ENCODE assay signal across 17 cellular contexts in genomic region chr7:8363407-8364015, GRCh38.
"Had no signal": no experiment of that assay in that cellular context is flagged by ENCODE, and none has a peak within 500 bp of the region (broad histone marks: within the 10 kb centered on the region; RNA-seq: fewer than 3 reads in every experiment).

No MANE protein-coding gene starts in this region.

- H3K79me2 ChIP-seq: hepatocyte had no signal

- H3K27me3 Mint-ChIP-seq: activated naive CD4-positive, alpha-beta T cell treated with anti-CD3 and anti-CD28 coated beads, Interleukin-2, amount 10 ng/mL, durations not matched to agents 7 days and 5 days had no signal

- H3K27me3 ChIP-seq: hepatocyte, left lung, thyroid gland had no signal

- ATAC-seq: activated naive CD8-positive, alpha-beta T cell treated with anti-CD3 and anti-CD28 coated beads, Interleukin-2, amount 50 U/mL, for 24 hours; activated T-cell treated with anti-CD3 and anti-CD28 coated beads, Interleukin-2, amount 50 U/mL, for 4 hours; left lung had no signal

- H3K4me1 Mint-ChIP-seq: activated naive CD4-positive, alpha-beta T cell treated with anti-CD3 and anti-CD28 coated beads, Interleukin-2, amount 10 ng/mL, durations not matched to agents 7 days and 5 days; activated naive CD8-positive, alpha-beta T cell treated with anti-CD3 and anti-CD28 coated beads, Interleukin-2, amount 50 U/mL, for 24 hours; nephron had no signal

- H3K4me1 ChIP-seq: left lung, thyroid gland had no signal

- H3K9me3 Mint-ChIP-seq: activated naive CD4-positive, alpha-beta T cell treated with anti-CD3 and anti-CD28 coated beads, Interleukin-2, amount 10 ng/mL, durations not matched to agents 7 days and 5 days; activated naive CD8-positive, alpha-beta T cell treated with anti-CD3 and anti-CD28 coated beads, Interleukin-2, amount 50 U/mL, for 24 hours; nephron had no signal

- H3K4me3 ChIP-seq: hepatocyte, left lung, thyroid gland had no signal

- H3K9me3 ChIP-seq: thyroid gland had no signal

- H3K27ac Mint-ChIP-seq: activated naive CD4-positive, alpha-beta T cell treated with anti-CD3 and anti-CD28 coated beads, Interleukin-2, amount 10 ng/mL, durations not matched to agents 7 days and 5 days; activated naive CD8-positive, alpha-beta T cell treated with anti-CD3 and anti-CD28 coated beads, Interleukin-2, amount 50 U/mL, for 24 hours; nephron had no signal

- H3K4me3 Mint-ChIP-seq: activated naive CD4-positive, alpha-beta T cell treated with anti-CD3 and anti-CD28 coated beads, Interleukin-2, amount 10 ng/mL, durations not matched to agents 7 days and 5 days; activated naive CD8-positive, alpha-beta T cell treated with anti-CD3 and anti-CD28 coated beads, Interleukin-2, amount 50 U/mL, for 24 hours; activated T-cell treated with anti-CD3 and anti-CD28 coated beads, Interleukin-2, amount 50 U/mL, for 4 hours; nephron had no signal

- H3K36me3 Mint-ChIP-seq: activated naive CD4-positive, alpha-beta T cell treated with anti-CD3 and anti-CD28 coated beads, Interleukin-2, amount 10 ng/mL, durations not matched to agents 7 days and 5 days had no signal

- FAIRE-seq: endothelial cell of umbilical vein had no signal

- H3K27ac ChIP-seq: hepatocyte, left lung, thyroid gland had no signal

- H3K36me3 ChIP-seq: left lung, thyroid gland had no signal

- DNase-seq: activated CD4-positive, alpha-beta T cell treated with anti-CD3 and anti-CD28 coated beads, Interleukin-2, amount 50 U/mL, for 1 hour; activated CD4-positive, CD25-positive, alpha-beta regulatory T cell treated with anti-CD3 and anti-CD28 coated beads, Interleukin-2, amount 50 U/mL, for 72 hours; activated CD8-positive, alpha-beta memory T cell treated with anti-CD3 and anti-CD28 coated beads, Interleukin-2, amount 50 U/mL, for 4 hours; activated naive CD4-positive, alpha-beta T cell treated with anti-CD3 and anti-CD28 coated beads, Interleukin-2, amount 10 ng/mL, durations not matched to agents 7 days and 5 days; activated naive CD8-positive, alpha-beta T cell treated with anti-CD3 and anti-CD28 coated beads, Interleukin-2, amount 50 U/mL, for 24 hours; activated T-cell treated with anti-CD3 and anti-CD28 coated beads, Interleukin-2, amount 50 U/mL, for 4 hours; anterior cingulate cortex; effector CD8-positive, alpha-beta T cell; left lung; midbrain; nucleus accumbens; stimulated activated CD8-positive, alpha-beta memory T cell treated with anti-CD3 and anti-CD28 coated beads, Interleukin-4, amount 100 ng/mL, for 48 hours; stimulated activated naive CD4-positive, alpha-beta T cell treated with Interleukin-2 at 50 U/mL for 16 hours; thyroid gland had no signal

- H3K4me2 ChIP-seq: hepatocyte had no signal

- H2AFZ ChIP-seq: hepatocyte had no signal
